ENCODE assay signal across 9 cellular contexts in genomic region chr2:47065771-47066380, GRCh38.
A peak's percentile ranks its signal among the peaks of the same experiment; 100 is the strongest.
DNase-seq lines count a peak whose midpoint lies in the region; ATAC-seq and TF ChIP-seq lines count a peak whose summit lies in the region.
"Had no signal": no experiment of that assay in that cellular context is flagged by ENCODE, and none has a peak within 500 bp of the region (broad histone marks: within the 10 kb centered on the region; RNA-seq: fewer than 3 reads in every experiment).

No MANE protein-coding gene starts in this region.

- peak; percentile 38 to 98; a peak in 3 of 4 replicates for TF ChIP-seq EP300 in SK-N-SH (IDR thresholded peaks at IDR 0.05; ENCODE audit: borderline replicate concordance in 1 of 2, low read depth in 1 of 2, low read length in 1 of 2)

- H3K27ac ChIP-seq in C4-2B, result peak overlapping the region; percentile 67
- H3K27ac ChIP-seq in SK-N-SH (ENCODE audit: low read depth in 2 of 2, low read length in 1 of 2), result peak overlapping the region; percentile 96 to 97

- no peak; the same call in 1 of the 2 replicates for TF ChIP-seq RAD21 in SK-N-SH (IDR thresholded peaks at IDR 0.05; ENCODE audit: low read length)

- no peaks in the 10 kb centered on the region for H3K27me3 Mint-ChIP-seq in osteocyte (ENCODE audit: unreplicated experiment)
- H3K27me3 Mint-ChIP-seq: activated naive CD8-positive, alpha-beta T cell treated with anti-CD3 and anti-CD28 coated beads for 36 hours had no signal

- H2AFZ ChIP-seq in SK-N-SH (ENCODE audit: low read depth), result no peak overlapping the region

- no peaks in the 10 kb centered on the region for H3K9me3 ChIP-seq in SK-N-SH

- 25% methylated on average over 4 of the region's 4 CpGs for WGBS in SK-N-SH (ENCODE audit: low lambda C conversion rate)

- no peaks in the 10 kb centered on the region for H3K27me3 ChIP-seq in SK-N-SH (ENCODE audit: insufficient read depth)

- H3K4me2 ChIP-seq in SK-N-SH, result peak overlapping the region; percentile 55

- no peaks in the 10 kb centered on the region for H4K20me1 ChIP-seq in SK-N-SH (ENCODE audit: insufficient read depth)

- POLR2A ChIA-PET in SK-N-SH (lab: Yijun Ruan, JAX), result interaction anchor here (1.0 to 4.8 kb wide), 6 partner anchors 7 to 76 kb away, joined by 3 to 27 read pairs (median 4); no protein-coding TSS in a partner anchor

- peaks cover 15% of the 10 kb centered on the region; the same call in 1 of the 2 replicates for H3K79me2 ChIP-seq in SK-N-SH (ENCODE audit: insufficient read depth)

- no peak overlapping the region for H3K4me3 Mint-ChIP-seq in osteocyte (ENCODE audit: unreplicated experiment)
- H3K4me3 Mint-ChIP-seq: activated naive CD8-positive, alpha-beta T cell treated with anti-CD3 and anti-CD28 coated beads for 36 hours had no signal

- H3K36me3 Mint-ChIP-seq in osteocyte (ENCODE audit: unreplicated experiment), result no peaks in the 10 kb centered on the region

- H3K9me3 Mint-ChIP-seq in osteocyte (ENCODE audit: unreplicated experiment), result no peaks in the 10 kb centered on the region
- H3K9me3 Mint-ChIP-seq: activated naive CD8-positive, alpha-beta T cell treated with anti-CD3 and anti-CD28 coated beads for 36 hours had no signal

- H3K9ac ChIP-seq in SK-N-SH, result peak overlapping the region; percentile 73

- H3K27ac Mint-ChIP-seq in osteocyte (ENCODE audit: unreplicated experiment), result peak overlapping the region; percentile 69
- H3K27ac Mint-ChIP-seq: activated naive CD8-positive, alpha-beta T cell treated with anti-CD3 and anti-CD28 coated beads for 36 hours had no signal

- no peak for ATAC-seq in GM18520 (IDR thresholded peaks at IDR 0.05; ENCODE audit: unreplicated experiment)

- DNase-seq in SK-N-SH (peak; percentile 49), fibroblast of pulmonary artery (ENCODE audit: low read depth) (peak; percentile 80), osteocyte (ENCODE audit: extremely low spot score, unreplicated experiment) (no peak), cortex of kidney (lab: John Stamatoyannopoulos, UW) (no peak), HPDE6-E6E7 (ENCODE audit: extremely low spot score) (no peak), NAMALWA (ENCODE audit: low spot score) (no peak)
- DNase-seq: activated naive CD8-positive, alpha-beta T cell treated with anti-CD3 and anti-CD28 coated beads for 36 hours had no signal

- H3F3A ChIP-seq in SK-N-SH (replicated peaks; ENCODE audit: insufficient read depth), result peaks cover 63% of the 10 kb centered on the region

- peaks cover 0 to 9% of the 10 kb centered on the region in 2 experiments for H3K36me3 ChIP-seq in SK-N-SH (replicated peaks in 1 of 2; ENCODE audit: control insufficient read depth in 1 of 2, insufficient read depth in 2 of 2, low read length in 1 of 2)

- peaks cover 82% of the 10 kb centered on the region for H3K4me1 Mint-ChIP-seq in osteocyte (ENCODE audit: unreplicated experiment)

- CTCF ChIA-PET in SK-N-SH (lab: Yijun Ruan, JAX), result interaction anchor here (0.7 to 4.9 kb wide), 11 partner anchors 10 to 257 kb away, joined by 3 to 31 read pairs (median 5); no protein-coding TSS in a partner anchor

- no peak overlapping the region for H3K4me3 ChIP-seq in SK-N-SH (ENCODE audit: low read depth in 2 of 2, low read length in 1 of 2)
- H3K4me3 ChIP-seq in fibroblast of pulmonary artery (replicated peaks; ENCODE audit: low read depth, low read length), result no peak overlapping the region

- H3K9me2 ChIP-seq in SK-N-SH, result no peaks in the 10 kb centered on the region

- TF ChIP-seq CTCF in C4-2B (conservative IDR thresholded peaks at IDR 0.05) (no peak), SK-N-SH (IDR thresholded peaks at IDR 0.05) (peak; percentile 33; the same call in 1 of the 2 replicates), fibroblast of pulmonary artery (IDR thresholded peaks at IDR 0.05; ENCODE audit: low read length, missing control alignments) (no peak), osteocyte (IDR thresholded peaks at IDR 0.05) (no peak)

- H3K4me1 ChIP-seq in SK-N-SH (ENCODE audit: control insufficient read depth in 1 of 2, insufficient read depth in 2 of 2, low read depth in 1 of 2, low read length in 1 of 2), result peaks cover 69 to 95% of the 10 kb centered on the region in 2 experiments

TF ChIP-seq in SK-N-SH, 30 proteins besides CTCF, POLR2A, EP300 and RAD21 (continues in another document):
- TF ChIP-seq FOXM1 (IDR thresholded peaks at IDR 0.05; ENCODE audit: low read depth) (0 out of 2 replicates have a peak, but pooled peaks have one; percentile 51), JUND (IDR thresholded peaks at IDR 0.05) (peak; percentile 87; the same call in 1 of the 2 replicates), IRF3 (IDR thresholded peaks at IDR 0.05; ENCODE audit: low read depth, low read length) (no peak), EZH2phosphoT487 (IDR thresholded peaks at IDR 0.05; ENCODE audit: borderline replicate concordance, low read depth) (no peak), TEAD4 (IDR thresholded peaks at IDR 0.05; ENCODE audit: borderline replicate concordance, insufficient read depth) (peak; percentile 98), RFX5 (IDR thresholded peaks at IDR 0.05; ENCODE audit: low read length) (no peak), NRF1 (IDR thresholded peaks at IDR 0.05; ENCODE audit: low read depth, low read length) (no peak), POLR2AphosphoS5 (IDR thresholded peaks at IDR 0.05; ENCODE audit: low read depth, low read length) (peak; percentile 87), FOSL2 (IDR thresholded peaks at IDR 0.05; ENCODE audit: borderline replicate concordance, low read depth) (peak; percentile 74; the same call in 1 of the 2 replicates), SMC3 (IDR thresholded peaks at IDR 0.05; ENCODE audit: low read depth, low read length) (no peak), GATA2 (CRISPR knock-in tag; IDR thresholded peaks at IDR 0.05) (no peak), GABPA (IDR thresholded peaks at IDR 0.05; ENCODE audit: low read depth) (no peak), RXRA (IDR thresholded peaks at IDR 0.05; ENCODE audit: borderline replicate concordance, low read depth) (peak; percentile 99), SIN3A (IDR thresholded peaks at IDR 0.05; ENCODE audit: borderline replicate concordance, low read depth, low read length) (peak; percentile 91), RCOR1 (IDR thresholded peaks at IDR 0.05; ENCODE audit: low read length) (no peak), TAF1 (IDR thresholded peaks at IDR 0.05; ENCODE audit: borderline replicate concordance, low read depth, low read length) (peak; percentile 53; the same call in 1 of the 2 replicates), MEF2A (IDR thresholded peaks at IDR 0.05; ENCODE audit: borderline replicate concordance, low read depth) (no peak; the same call in 1 of the 2 replicates), NFIC (IDR thresholded peaks at IDR 0.05; ENCODE audit: borderline replicate concordance) (peak; percentile 93)
- TF ChIP-seq, protein P1, sequence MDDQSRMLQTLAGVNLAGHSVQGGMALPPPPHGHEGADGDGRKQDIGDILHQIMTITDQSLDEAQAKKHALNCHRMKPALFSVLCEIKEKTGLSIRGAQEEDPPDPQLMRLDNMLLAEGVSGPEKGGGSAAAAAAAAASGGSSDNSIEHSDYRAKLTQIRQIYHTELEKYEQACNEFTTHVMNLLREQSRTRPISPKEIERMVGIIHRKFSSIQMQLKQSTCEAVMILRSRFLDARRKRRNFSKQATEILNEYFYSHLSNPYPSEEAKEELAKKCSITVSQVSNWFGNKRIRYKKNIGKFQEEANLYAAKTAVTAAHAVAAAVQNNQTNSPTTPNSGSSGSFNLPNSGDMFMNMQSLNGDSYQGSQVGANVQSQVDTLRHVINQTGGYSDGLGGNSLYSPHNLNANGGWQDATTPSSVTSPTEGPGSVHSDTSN (IDR thresholded peaks at IDR 0.05), result peak; percentile 97
- TF ChIP-seq, protein P2, sequence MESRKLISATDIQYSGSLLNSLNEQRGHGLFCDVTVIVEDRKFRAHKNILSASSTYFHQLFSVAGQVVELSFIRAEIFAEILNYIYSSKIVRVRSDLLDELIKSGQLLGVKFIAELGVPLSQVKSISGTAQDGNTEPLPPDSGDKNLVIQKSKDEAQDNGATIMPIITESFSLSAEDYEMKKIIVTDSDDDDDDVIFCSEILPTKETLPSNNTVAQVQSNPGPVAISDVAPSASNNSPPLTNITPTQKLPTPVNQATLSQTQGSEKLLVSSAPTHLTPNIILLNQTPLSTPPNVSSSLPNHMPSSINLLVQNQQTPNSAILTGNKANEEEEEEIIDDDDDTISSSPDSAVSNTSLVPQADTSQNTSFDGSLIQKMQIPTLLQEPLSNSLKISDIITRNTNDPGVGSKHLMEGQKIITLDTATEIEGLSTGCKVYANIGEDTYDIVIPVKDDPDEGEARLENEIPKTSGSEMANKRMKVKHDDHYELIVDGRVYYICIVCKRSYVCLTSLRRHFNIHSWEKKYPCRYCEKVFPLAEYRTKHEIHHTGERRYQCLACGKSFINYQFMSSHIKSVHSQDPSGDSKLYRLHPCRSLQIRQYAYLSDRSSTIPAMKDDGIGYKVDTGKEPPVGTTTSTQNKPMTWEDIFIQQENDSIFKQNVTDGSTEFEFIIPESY (IDR thresholded peaks at IDR 0.05; ENCODE audit: borderline replicate concordance, low read depth), result no peak; the same call in 1 of the 2 replicates
- TF ChIP-seq, protein P3, sequence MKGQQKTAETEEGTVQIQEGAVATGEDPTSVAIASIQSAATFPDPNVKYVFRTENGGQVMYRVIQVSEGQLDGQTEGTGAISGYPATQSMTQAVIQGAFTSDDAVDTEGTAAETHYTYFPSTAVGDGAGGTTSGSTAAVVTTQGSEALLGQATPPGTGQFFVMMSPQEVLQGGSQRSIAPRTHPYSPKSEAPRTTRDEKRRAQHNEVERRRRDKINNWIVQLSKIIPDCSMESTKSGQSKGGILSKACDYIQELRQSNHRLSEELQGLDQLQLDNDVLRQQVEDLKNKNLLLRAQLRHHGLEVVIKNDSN (IDR thresholded peaks at IDR 0.05; ENCODE audit: borderline replicate concordance, low read depth), result peak; percentile 50; the same call in 1 of the 2 replicates
- TF ChIP-seq, protein P4, sequence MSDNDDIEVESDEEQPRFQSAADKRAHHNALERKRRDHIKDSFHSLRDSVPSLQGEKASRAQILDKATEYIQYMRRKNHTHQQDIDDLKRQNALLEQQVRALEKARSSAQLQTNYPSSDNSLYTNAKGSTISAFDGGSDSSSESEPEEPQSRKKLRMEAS (IDR thresholded peaks at IDR 0.05; ENCODE audit: low read depth), result peak; percentile 94

Comparison
In these comparisons a context has a peak if more than half of its experiments do, and no peak if none do; other contexts are left out.
1. DNase-seq: peak in SK-N-SH (single experiment) and fibroblast of pulmonary artery (single experiment); none in osteocyte (single experiment), cortex of kidney (single experiment), HPDE6-E6E7 (single experiment) and NAMALWA (single experiment).